In the genomic region with DNA sequence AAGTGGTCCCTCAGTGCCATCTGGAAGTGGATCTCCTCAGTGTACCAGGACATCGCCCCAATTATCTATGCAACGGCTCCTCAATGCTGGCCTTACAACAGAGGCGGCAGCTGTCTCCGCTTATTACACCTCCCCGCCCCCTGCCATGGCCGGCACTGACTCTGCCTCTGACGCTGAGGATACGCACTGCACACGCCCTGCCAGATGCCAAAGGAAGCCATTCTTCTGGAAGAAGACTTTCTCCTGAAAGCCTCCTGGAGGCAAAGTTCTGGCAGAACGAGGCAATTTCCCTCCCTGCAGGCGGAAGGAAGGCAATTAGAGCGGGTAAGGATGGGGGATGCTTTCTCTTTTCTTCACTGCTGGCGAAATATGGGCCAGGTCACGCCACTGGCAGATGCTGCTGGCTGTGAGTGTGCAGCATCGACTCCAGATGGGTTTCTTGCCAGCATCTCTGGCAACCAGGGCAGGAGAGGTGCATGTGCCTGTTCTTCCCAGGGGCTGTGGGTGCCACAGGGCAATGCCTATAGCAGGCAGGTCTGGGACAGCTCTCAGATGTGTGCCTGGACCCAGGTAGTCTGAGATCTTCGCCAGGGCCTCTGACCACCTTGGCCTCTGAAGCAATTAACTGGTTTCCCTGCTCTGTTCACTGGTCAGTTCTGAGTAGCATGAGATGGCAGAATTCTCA, we compare ENCODE assay signal across 17 cellular contexts.
DNase-seq lines count a peak whose midpoint lies in the region; ATAC-seq and TF ChIP-seq lines count a peak whose summit lies in the region.
"Had no signal": no experiment of that assay in that cellular context is flagged by ENCODE, and none has a peak within 500 bp of the region (broad histone marks: within the 10 kb centered on the region; RNA-seq: fewer than 3 reads in every experiment).

No MANE protein-coding gene starts in this region.

- H3K27me3 Mint-ChIP-seq in activated naive CD4-positive, alpha-beta T cell treated with anti-CD3 and anti-CD28 coated beads, Interleukin-2, amount 10 ng/mL, durations not matched to agents 7 days and 5 days: peaks cover 9% of the 10 kb centered on the region

- intact Hi-C loops in psoas muscle (cut with DNase I): no loop called here

- H3K4me3 Mint-ChIP-seq in activated naive CD4-positive, alpha-beta T cell treated with anti-CD3 and anti-CD28 coated beads, Interleukin-2, amount 10 ng/mL, durations not matched to agents 7 days and 5 days: no peak overlapping the region
- H3K4me3 Mint-ChIP-seq: activated T-helper 17 cell treated with anti-CD3 and anti-CD28 coated beads, Interleukin-2, amount 50 U/mL, for 72 hours; brain; endodermal cell; neural crest cell; T-helper 2 cell treated with Interferon-gamma antibody and Interleukin-4, amounts not matched to agents 5 μg/mL and 100 μg/mL, for 36 hours had no signal

- DNase-seq in Daoy (ENCODE audit: low read depth): peak; percentile 28
- DNase-seq in LHCN-M2 (ENCODE audit: low read depth): peak; percentile 80
- peak; percentile 31 for DNase-seq in adipocyte (ENCODE audit: low read depth)
- DNase-seq in psoas muscle: peak in 1 of 2 donors; percentile 48
- DNase-seq in NCI-H345 treated with DMSO at 0.1 percent for 48 hours (lab: John Stamatoyannopoulos, UW; ENCODE audit: unreplicated experiment): no peak
- DNase-seq in activated naive CD4-positive, alpha-beta T cell treated with anti-CD3 and anti-CD28 coated beads, Interleukin-2, amount 10 ng/mL, durations not matched to agents 7 days and 5 days: no peak
- DNase-seq: activated CD4-positive, alpha-beta T cell treated with anti-CD3 and anti-CD28 coated beads, Interleukin-2, amount 50 U/mL, for 48 hours; Caco-2; endodermal cell; KBM-7; PC-3 had no signal

- no peaks in the 10 kb centered on the region for H3K36me3 ChIP-seq in adipocyte (ENCODE audit: control insufficient read depth, insufficient read depth, low read length, severe bottlenecking)
- no peaks in the 10 kb centered on the region for H3K36me3 ChIP-seq in psoas muscle (ENCODE audit: insufficient read depth in 1 of 2, low read depth in 1 of 2)
- H3K36me3 ChIP-seq: suprapubic skin had no signal

- H3K9me3 Mint-ChIP-seq in activated naive CD4-positive, alpha-beta T cell treated with anti-CD3 and anti-CD28 coated beads, Interleukin-2, amount 10 ng/mL, durations not matched to agents 7 days and 5 days: no peaks in the 10 kb centered on the region
- H3K9me3 Mint-ChIP-seq: activated T-helper 17 cell treated with anti-CD3 and anti-CD28 coated beads, Interleukin-2, amount 50 U/mL, for 72 hours; neural crest cell; T-helper 2 cell treated with Interferon-gamma antibody and Interleukin-4, amounts not matched to agents 5 μg/mL and 100 μg/mL, for 36 hours had no signal

- H3K9me3 ChIP-seq in adipocyte (ENCODE audit: control insufficient read depth, low read length) (peaks cover 6% of the 10 kb centered on the region), psoas muscle (no peaks in the 10 kb centered on the region)
- H3K9me3 ChIP-seq: suprapubic skin had no signal

- WGBS in psoas muscle, 3 donors: 28 to 46% (median 30%) methylated on average over 16 of the region's 16 CpGs

- no peaks in the 10 kb centered on the region for H3K36me3 Mint-ChIP-seq in activated naive CD4-positive, alpha-beta T cell treated with anti-CD3 and anti-CD28 coated beads, Interleukin-2, amount 10 ng/mL, durations not matched to agents 7 days and 5 days
- H3K36me3 Mint-ChIP-seq: brain had no signal

- ATAC-seq in psoas muscle: peak in 3 of 4 donors; percentile 57 to 85 (median 80)
- no peak for ATAC-seq in GM18519 (IDR thresholded peaks at IDR 0.05; ENCODE audit: low FRiP score, unreplicated experiment)
- ATAC-seq: activated T-helper 17 cell treated with anti-CD3 and anti-CD28 coated beads, Interleukin-2, amount 50 U/mL, for 72 hours; PC-3 had no signal

- no peaks in the 10 kb centered on the region for H3K27me3 ChIP-seq in adipocyte (replicated peaks; ENCODE audit: control insufficient read depth, insufficient read depth, low read length)
- peaks cover 0 to 13% (median 0%) of the 10 kb centered on the region in 3 donors for H3K27me3 ChIP-seq in psoas muscle (ENCODE audit: insufficient read depth in 3 of 3, low read length in 2 of 3)
- H3K27me3 ChIP-seq: suprapubic skin had no signal

- no peak overlapping the region for H3K27ac Mint-ChIP-seq in activated naive CD4-positive, alpha-beta T cell treated with anti-CD3 and anti-CD28 coated beads, Interleukin-2, amount 10 ng/mL, durations not matched to agents 7 days and 5 days
- H3K27ac Mint-ChIP-seq: activated T-helper 17 cell treated with anti-CD3 and anti-CD28 coated beads, Interleukin-2, amount 50 U/mL, for 72 hours; endodermal cell; T-helper 2 cell treated with Interferon-gamma antibody and Interleukin-4, amounts not matched to agents 5 μg/mL and 100 μg/mL, for 36 hours had no signal

- peaks cover 6% of the 10 kb centered on the region for H3K4me1 ChIP-seq in adipocyte (ENCODE audit: control insufficient read depth, insufficient read depth, low read length)
- H3K4me1 ChIP-seq in psoas muscle: no peaks in the 10 kb centered on the region
- H3K4me1 ChIP-seq: Caco-2 had no signal

- no peak for TF ChIP-seq CTCF in psoas muscle (IDR thresholded peaks at IDR 0.05)

- H3K4me1 Mint-ChIP-seq in activated naive CD4-positive, alpha-beta T cell treated with anti-CD3 and anti-CD28 coated beads, Interleukin-2, amount 10 ng/mL, durations not matched to agents 7 days and 5 days: no peaks in the 10 kb centered on the region
- H3K4me1 Mint-ChIP-seq: activated T-helper 17 cell treated with anti-CD3 and anti-CD28 coated beads, Interleukin-2, amount 50 U/mL, for 72 hours; endodermal cell had no signal

- CTCF ChIA-PET in activated naive CD4-positive, alpha-beta T cell treated with anti-CD3 and anti-CD28 coated beads, Interleukin-2, amount 10 ng/mL, durations not matched to agents 7 days and 5 days (lab: Charles Lee): no interaction called here

- no peak overlapping the region for H3K27ac ChIP-seq in psoas muscle

- no peak overlapping the region for H3K9ac ChIP-seq in adipocyte (ENCODE audit: low read length)

- no peak overlapping the region for H3K4me3 ChIP-seq in adipocyte (ENCODE audit: low read length)
- H3K4me3 ChIP-seq in psoas muscle: no peak overlapping the region
- H3K4me3 ChIP-seq: suprapubic skin had no signal

Comparison
In these comparisons a context has a peak if more than half of its experiments do, and no peak if none do; other contexts are left out.
1. DNase-seq: peak in Daoy (single experiment), LHCN-M2 (single experiment) and adipocyte (single experiment); none in NCI-H345 treated with DMSO at 0.1 percent for 48 hours (single experiment) and activated naive CD4-positive, alpha-beta T cell treated with anti-CD3 and anti-CD28 coated beads, Interleukin-2, amount 10 ng/mL, durations not matched to agents 7 days and 5 days (single experiment).